In genomic region chr5:143347698-143348344, GRCh38 we compare ENCODE assay signal across 1 cellular context.
TF ChIP-seq lines count a peak whose summit lies in the region.

No MANE protein-coding gene starts in this region.

TF ChIP-seq in HepG2, 621 proteins besides CTCF, POLR2A, EP300 and RAD21 (continued from another document):
- TF ChIP-seq IRF9 (CRISPR knock-in tag; IDR thresholded peaks at IDR 0.05; ENCODE audit: borderline replicate concordance) (no peak), GATAD1 (CRISPR knock-in tag; IDR thresholded peaks at IDR 0.05) (no peak), ZMYM3 (CRISPR knock-in tag; IDR thresholded peaks at IDR 0.05) (no peak), NONO (IDR thresholded peaks at IDR 0.05) (no peak), NONO (CRISPR knock-in tag; conservative IDR thresholded peaks at IDR 0.05) (no peak), HNF4G (IDR thresholded peaks at IDR 0.05; ENCODE audit: borderline replicate concordance, low read depth, low read length) (peak; percentile 32; the same call in 1 of the 2 replicates), HNF4G (CRISPR knock-in tag; IDR thresholded peaks at IDR 0.05; ENCODE audit: borderline replicate concordance, low read depth) (no peak), CBX5 (CRISPR knock-in tag; IDR thresholded peaks at IDR 0.05; ENCODE audit: borderline replicate concordance) (no peak), ZNF136 (CRISPR knock-in tag; IDR thresholded peaks at IDR 0.05; ENCODE audit: low read depth) (no peak), LCORL (IDR thresholded peaks at IDR 0.05) (peak; percentile 59), LCORL (CRISPR knock-in tag; IDR thresholded peaks at IDR 0.05) (peak; percentile 80), ELF1 (CRISPR knock-in tag; IDR thresholded peaks at IDR 0.05) (no peak), HNF4A (CRISPR knock-in tag; IDR thresholded peaks at IDR 0.05) (peak; percentile 49), ARID5B (CRISPR knock-in tag; IDR thresholded peaks at IDR 0.05) (0 out of 2 replicates have a peak, but pooled peaks have one; percentile 28), GFI1 (CRISPR knock-in tag; IDR thresholded peaks at IDR 0.05; ENCODE audit: borderline replicate concordance) (peak; percentile 83), FOXP1 (IDR thresholded peaks at IDR 0.05) (no peak), FOXP1 (CRISPR knock-in tag; IDR thresholded peaks at IDR 0.05) (no peak), SIX1 (CRISPR knock-in tag; IDR thresholded peaks at IDR 0.05; ENCODE audit: borderline replicate concordance) (peak; percentile 50; the same call in 1 of the 2 replicates), KDM2A (CRISPR knock-in tag; IDR thresholded peaks at IDR 0.05; ENCODE audit: borderline replicate concordance, low read depth) (no peak), PAXIP1 (CRISPR knock-in tag; conservative IDR thresholded peaks at IDR 0.05) (0 out of 2 replicates have a peak, but pooled peaks have one; percentile 40), CENPX (CRISPR knock-in tag; IDR thresholded peaks at IDR 0.05) (no peak), MTA3 (CRISPR knock-in tag; IDR thresholded peaks at IDR 0.05) (no peak), ZSCAN25 (CRISPR knock-in tag; IDR thresholded peaks at IDR 0.05) (no peak), IKZF5 (CRISPR knock-in tag; IDR thresholded peaks at IDR 0.05) (no peak), TEAD3 (CRISPR knock-in tag; optimal IDR thresholded peaks at IDR 0.05; ENCODE audit: borderline replicate concordance) (peak; percentile 42), CEBPG (CRISPR knock-in tag; IDR thresholded peaks at IDR 0.05) (peak; percentile 13; the same call in 1 of the 2 replicates), BCLAF1 (IDR thresholded peaks at IDR 0.05) (no peak), ADNP (CRISPR knock-in tag; IDR thresholded peaks at IDR 0.05) (no peak)
